In the genomic region with DNA sequence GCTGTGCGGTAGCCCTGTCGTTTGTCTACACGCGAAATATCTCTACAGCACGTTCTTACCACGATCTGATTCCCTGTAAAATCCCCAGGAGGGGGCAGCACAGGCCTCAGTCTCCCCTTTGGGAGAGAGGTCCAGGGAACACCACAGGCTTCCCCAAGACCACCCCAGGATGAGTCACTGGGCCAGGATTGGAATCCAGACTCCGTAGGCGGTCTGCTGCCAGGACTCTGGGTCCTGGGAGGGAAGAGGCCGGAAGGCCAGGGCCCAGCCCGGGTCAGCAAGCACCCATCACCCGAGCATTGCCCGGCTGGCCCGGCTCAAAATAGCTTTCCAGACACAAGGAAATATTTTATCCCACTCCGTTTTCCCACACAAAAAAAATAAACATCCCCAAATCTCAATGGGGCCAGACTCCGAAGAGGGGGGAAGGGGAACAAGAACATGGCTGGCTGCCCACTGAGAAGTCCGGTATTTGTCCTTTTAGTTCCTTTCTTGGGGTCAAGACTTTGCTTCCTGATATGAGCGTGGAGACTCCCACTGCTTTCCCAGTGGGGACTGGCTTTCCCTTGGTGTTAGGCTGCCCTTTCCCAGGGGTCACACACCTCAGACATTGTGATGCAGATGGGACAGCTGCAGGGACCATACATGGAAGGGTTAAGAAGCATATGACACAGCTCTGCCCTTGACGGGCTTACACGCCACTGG, we compare ENCODE assay signal across 9 cellular contexts.
DNase-seq lines count a peak whose midpoint lies in the region; ATAC-seq and TF ChIP-seq lines count a peak whose summit lies in the region.
"Had no signal": no experiment of that assay in that cellular context is flagged by ENCODE, and none has a peak within 500 bp of the region (broad histone marks: within the 10 kb centered on the region; RNA-seq: fewer than 3 reads in every experiment).

No MANE protein-coding gene starts in this region.

- peak overlapping the region; percentile 80 to 95 for H2BK12ac ChIP-seq in mesenchymal stem cell (ENCODE audit: low read length in 2 of 2)

- H2AK5ac ChIP-seq in mesenchymal stem cell (ENCODE audit: low read length, severe bottlenecking), result peak overlapping the region; percentile 93

- no peaks in the 10 kb centered on the region for H3K27me3 ChIP-seq in mesenchymal stem cell (ENCODE audit: control insufficient read depth in 1 of 2, insufficient read depth in 1 of 2, low read length in 2 of 2)

- H3K18ac ChIP-seq in mesenchymal stem cell (ENCODE audit: low read depth in 1 of 2, low read length in 2 of 2), result peak overlapping the region; percentile 75 to 81

- DNase-seq in DMS 273 (lab: John Stamatoyannopoulos, UW; ENCODE audit: unreplicated experiment), result peak; percentile 14
- no peak for DNase-seq in DMS 273 treated with DMSO at 0.1 percent for 48 hours (lab: John Stamatoyannopoulos, UW)
- DNase-seq in mesenchymal stem cell, result peak; percentile 81
- DNase-seq in type B pancreatic cell (ENCODE audit: extremely low spot score, unreplicated experiment), result no peak
- no peak for DNase-seq in activated naive CD4-positive, alpha-beta T cell treated with anti-CD3 and anti-CD28 coated beads, Interleukin-2, amount 10 ng/mL, durations not matched to agents 7 days and 5 days
- no peak for DNase-seq in activated CD4-positive, alpha-beta T cell treated with anti-CD3 and anti-CD28 coated beads, Interleukin-2, amount 50 U/mL, for 4 hours
- DNase-seq: activated naive CD4-positive, alpha-beta T cell treated with Interleukin-2 at 50 U/mL for 16 hours had no signal

- peak overlapping the region; percentile 10 to 74 for H3K4ac ChIP-seq in mesenchymal stem cell (ENCODE audit: low read depth in 1 of 2, low read length in 2 of 2)

- peak overlapping the region; percentile 79 for H4K91ac ChIP-seq in mesenchymal stem cell (ENCODE audit: low read length)

- peaks cover 16% of the 10 kb centered on the region for H3K4me1 Mint-ChIP-seq in type B pancreatic cell (ENCODE audit: unreplicated experiment)
- no peaks in the 10 kb centered on the region for H3K4me1 Mint-ChIP-seq in activated naive CD4-positive, alpha-beta T cell treated with anti-CD3 and anti-CD28 coated beads, Interleukin-2, amount 10 ng/mL, durations not matched to agents 7 days and 5 days

- H3K27ac Mint-ChIP-seq in type B pancreatic cell, result peak overlapping the region; percentile 80
- H3K27ac Mint-ChIP-seq in activated naive CD4-positive, alpha-beta T cell treated with anti-CD3 and anti-CD28 coated beads, Interleukin-2, amount 10 ng/mL, durations not matched to agents 7 days and 5 days, result no peak overlapping the region

- CTCF ChIA-PET in activated naive CD4-positive, alpha-beta T cell treated with anti-CD3 and anti-CD28 coated beads, Interleukin-2, amount 10 ng/mL, durations not matched to agents 7 days and 5 days (lab: Charles Lee), result no interaction called here

- H2BK120ac ChIP-seq in mesenchymal stem cell (ENCODE audit: low read depth, low read length), result peak overlapping the region; percentile 22

- H3K4me1 ChIP-seq in mesenchymal stem cell (ENCODE audit: control insufficient read depth, insufficient read depth, low read depth, low read length), result peaks cover 29% of the 10 kb centered on the region

- H3K36me3 ChIP-seq in mesenchymal stem cell (ENCODE audit: control insufficient read depth in 1 of 2, insufficient read depth in 2 of 2, low read depth in 1 of 2, low read length in 2 of 2), result no peaks in the 10 kb centered on the region

- H3K9me3 ChIP-seq in mesenchymal stem cell (ENCODE audit: control insufficient read depth, low read length), result no peaks in the 10 kb centered on the region

- TF ChIP-seq CTCF in type B pancreatic cell (conservative IDR thresholded peaks at IDR 0.05), result no peak

- H3K4me3 Mint-ChIP-seq in type B pancreatic cell, result no peak overlapping the region
- no peak overlapping the region for H3K4me3 Mint-ChIP-seq in activated naive CD4-positive, alpha-beta T cell treated with anti-CD3 and anti-CD28 coated beads, Interleukin-2, amount 10 ng/mL, durations not matched to agents 7 days and 5 days

- peak overlapping the region in 1 of 2 experiments; percentile 35 for H3K14ac ChIP-seq in mesenchymal stem cell (ENCODE audit: low read length in 2 of 2)

- H2BK15ac ChIP-seq in mesenchymal stem cell (ENCODE audit: low read depth, poor library complexity, severe bottlenecking), result no peak overlapping the region

- H4K8ac ChIP-seq in mesenchymal stem cell (ENCODE audit: low read length), result peak overlapping the region; percentile 89

- H3K4me2 ChIP-seq in mesenchymal stem cell (ENCODE audit: low read length, poor library complexity, severe bottlenecking), result no peak overlapping the region

- 66% methylated on average over 19 of the region's 19 CpGs for WGBS in mesenchymal stem cell

- peak overlapping the region; percentile 92 for H3K27ac ChIP-seq in mesenchymal stem cell (ENCODE audit: low read length, poor library complexity, severe bottlenecking)

- no peak overlapping the region for H2BK5ac ChIP-seq in mesenchymal stem cell (ENCODE audit: low read depth, low read length, poor library complexity, severe bottlenecking)

- peak; percentile 16 for ATAC-seq in esophagus mucosa
- no peak for ATAC-seq in GM19324 (IDR thresholded peaks at IDR 0.05; ENCODE audit: low FRiP score, unreplicated experiment)

- no peaks in the 10 kb centered on the region for H3K27me3 Mint-ChIP-seq in type B pancreatic cell
- peaks cover 35% of the 10 kb centered on the region for H3K27me3 Mint-ChIP-seq in activated naive CD4-positive, alpha-beta T cell treated with anti-CD3 and anti-CD28 coated beads, Interleukin-2, amount 10 ng/mL, durations not matched to agents 7 days and 5 days

- peak overlapping the region in 1 of 2 experiments; percentile 50 for H3K4me3 ChIP-seq in mesenchymal stem cell (ENCODE audit: insufficient read depth in 1 of 2, low read depth in 1 of 2, low read length in 2 of 2)

- H3K9me3 Mint-ChIP-seq in type B pancreatic cell, result peaks cover 5% of the 10 kb centered on the region
- no peaks in the 10 kb centered on the region for H3K9me3 Mint-ChIP-seq in activated naive CD4-positive, alpha-beta T cell treated with anti-CD3 and anti-CD28 coated beads, Interleukin-2, amount 10 ng/mL, durations not matched to agents 7 days and 5 days

- H2AFZ ChIP-seq in mesenchymal stem cell (ENCODE audit: low read depth, low read length), result peak overlapping the region; percentile 47

- H3K36me3 Mint-ChIP-seq in type B pancreatic cell, result no peaks in the 10 kb centered on the region
- no peaks in the 10 kb centered on the region for H3K36me3 Mint-ChIP-seq in activated naive CD4-positive, alpha-beta T cell treated with anti-CD3 and anti-CD28 coated beads, Interleukin-2, amount 10 ng/mL, durations not matched to agents 7 days and 5 days

- H3K9ac ChIP-seq in mesenchymal stem cell (ENCODE audit: low read length), result peak overlapping the region; percentile 81

- no peak overlapping the region for H3K23ac ChIP-seq in mesenchymal stem cell (ENCODE audit: low read length in 2 of 2)

- no peaks in the 10 kb centered on the region for H3K79me1 ChIP-seq in mesenchymal stem cell (replicated peaks; ENCODE audit: low read length, poor library complexity, severe bottlenecking)

Comparison
In these comparisons a context has a peak if more than half of its experiments do, and no peak if none do; other contexts are left out.
1. DNase-seq: peak in DMS 273 (single experiment) and mesenchymal stem cell (single experiment); none in DMS 273 treated with DMSO at 0.1 percent for 48 hours (single experiment), type B pancreatic cell (single experiment), activated naive CD4-positive, alpha-beta T cell treated with anti-CD3 and anti-CD28 coated beads, Interleukin-2, amount 10 ng/mL, durations not matched to agents 7 days and 5 days (single experiment) and activated CD4-positive, alpha-beta T cell treated with anti-CD3 and anti-CD28 coated beads, Interleukin-2, amount 50 U/mL, for 4 hours (0 of 2).